21 cellular contexts compared by ENCODE assay signal in genomic region chr3:106540743-106541142, GRCh38.
DNase-seq lines count a peak whose midpoint lies in the region; ATAC-seq and TF ChIP-seq lines count a peak whose summit lies in the region.
"Had no signal": no experiment of that assay in that cellular context is flagged by ENCODE, and none has a peak within 500 bp of the region (broad histone marks: within the 10 kb centered on the region; RNA-seq: fewer than 3 reads in every experiment).

No MANE protein-coding gene starts in this region.

- intact Hi-C loops in activated CD4-positive, alpha-beta T cell treated with anti-CD3 and anti-CD28 coated beads, Interleukin-2, amount 10 ng/mL, durations not matched to agents 24 days and 14 days (cut with micrococcal nuclease): no loop called here

- H3K27ac ChIP-seq in SK-N-SH (ENCODE audit: low read depth in 2 of 2, low read length in 1 of 2): no peak overlapping the region
- H3K27ac ChIP-seq in OCI-LY1 (ENCODE audit: low read depth, low read length, poor library complexity, severe bottlenecking): no peak overlapping the region
- H3K27ac ChIP-seq: HL-60, SK-N-MC had no signal

- POLR2A ChIA-PET in SK-N-SH (lab: Yijun Ruan, JAX): no interaction called here

- H3K27ac Mint-ChIP-seq in activated CD4-positive, alpha-beta T cell treated with anti-CD3 and anti-CD28 coated beads, Interleukin-2, amount 10 ng/mL, durations not matched to agents 24 days and 14 days: no peak overlapping the region
- H3K27ac Mint-ChIP-seq: CD4-positive, alpha-beta T cell had no signal

- peaks cover 8% of the 10 kb centered on the region for H3K36me3 Mint-ChIP-seq in activated CD4-positive, alpha-beta T cell treated with anti-CD3 and anti-CD28 coated beads, Interleukin-2, amount 10 ng/mL, durations not matched to agents 24 days and 14 days (ENCODE audit: low read depth)

- H3K9me2 ChIP-seq in SK-N-SH (0 out of 2 replicates have a peak, but pooled peaks cover 3% of the 10 kb centered on the region), OCI-LY1 (ENCODE audit: low read depth, low read length) (no peaks in the 10 kb centered on the region)

- CTCF ChIA-PET in SK-N-SH (lab: Yijun Ruan, JAX): no interaction called here

- no peaks in the 10 kb centered on the region for H3K27me3 Mint-ChIP-seq in activated CD4-positive, alpha-beta T cell treated with anti-CD3 and anti-CD28 coated beads, Interleukin-2, amount 10 ng/mL, durations not matched to agents 24 days and 14 days
- H3K27me3 Mint-ChIP-seq: CD4-positive, alpha-beta T cell had no signal

- no peaks in the 10 kb centered on the region for H3K4me1 Mint-ChIP-seq in activated CD4-positive, alpha-beta T cell treated with anti-CD3 and anti-CD28 coated beads, Interleukin-2, amount 10 ng/mL, durations not matched to agents 24 days and 14 days

- H3K9ac ChIP-seq in SK-N-SH (no peak overlapping the region), OCI-LY1 (ENCODE audit: low read length) (no peak overlapping the region)

- H2AFZ ChIP-seq in SK-N-SH (ENCODE audit: low read depth) (no peak overlapping the region), OCI-LY1 (ENCODE audit: low read length) (no peak overlapping the region)

- no peak overlapping the region for H3K4me3 Mint-ChIP-seq in activated CD4-positive, alpha-beta T cell treated with anti-CD3 and anti-CD28 coated beads, Interleukin-2, amount 10 ng/mL, durations not matched to agents 24 days and 14 days
- H3K4me3 Mint-ChIP-seq: CD4-positive, alpha-beta T cell had no signal

- H3K27me3 ChIP-seq in SK-N-SH (ENCODE audit: insufficient read depth) (no peaks in the 10 kb centered on the region), OCI-LY1 (ENCODE audit: insufficient read depth, low read length) (no peaks in the 10 kb centered on the region)

- no peak for TF ChIP-seq EP300 in SK-N-SH (IDR thresholded peaks at IDR 0.05; ENCODE audit: borderline replicate concordance in 1 of 2, low read depth in 1 of 2, low read length in 1 of 2)

- H4K20me1 ChIP-seq in SK-N-SH (ENCODE audit: insufficient read depth): no peaks in the 10 kb centered on the region
- no peaks in the 10 kb centered on the region for H4K20me1 ChIP-seq in OCI-LY1 (ENCODE audit: insufficient read depth, low read length)

- no peaks in the 10 kb centered on the region for H3K4me1 ChIP-seq in SK-N-SH (ENCODE audit: control insufficient read depth in 1 of 2, insufficient read depth in 2 of 2, low read depth in 1 of 2, low read length in 1 of 2)
- H3K4me1 ChIP-seq in OCI-LY1 (ENCODE audit: insufficient read depth, low read length, severe bottlenecking): no peaks in the 10 kb centered on the region

- H3K9me3 ChIP-seq in SK-N-SH (no peaks in the 10 kb centered on the region), OCI-LY1 (ENCODE audit: low read length) (peaks cover under 1% of the 10 kb centered on the region)

- TF ChIP-seq RAD21 in SK-N-SH (IDR thresholded peaks at IDR 0.05; ENCODE audit: low read length): no peak

- DNase-seq in SK-N-SH: no peak
- DNase-seq in epithelial cell of proximal tubule (ENCODE audit: low read depth): no peak
- no peak for DNase-seq in effector CD4-positive, alpha-beta T cell
- no peak for DNase-seq in hippocampal formation (lab: John Stamatoyannopoulos, UW)
- no peak for DNase-seq in activated CD4-positive, alpha-beta T cell treated with anti-CD3 and anti-CD28 coated beads, Interleukin-2, amount 10 ng/mL, durations not matched to agents 24 days and 14 days
- no peak for DNase-seq in NK-92 treated with Interleukin-12 subunit alpha and Interleukin-12 subunit beta, amount 100 ng/mL, for 24 hours (lab: John Stamatoyannopoulos, UW)
- DNase-seq: CD4-positive, alpha-beta T cell; DMS153; EL; H7; IMR-90; NCI-H1048; NCI-H1436; NCI-H1930; NCI-H446; NCI-H526 treated with DMSO at 0.1 percent for 48 hours; Right ventricle myocardium superior had no signal

- ATAC-seq in SK-N-SH treated with all-trans-retinoic acid at 6 μM for 48 hours: no peak

- WGBS in SK-N-SH (ENCODE audit: low lambda C conversion rate): 93% methylated on average over 3 of the region's 3 CpGs

- H3K36me3 ChIP-seq in SK-N-SH (replicated peaks in 1 of 2; ENCODE audit: control insufficient read depth in 1 of 2, insufficient read depth in 2 of 2, low read length in 1 of 2) (no peaks in the 10 kb centered on the region), OCI-LY1 (ENCODE audit: insufficient read depth, low read length) (no peaks in the 10 kb centered on the region)

- no peaks in the 10 kb centered on the region for H3F3A ChIP-seq in SK-N-SH (replicated peaks; ENCODE audit: insufficient read depth)
- no peaks in the 10 kb centered on the region for H3F3A ChIP-seq in OCI-LY1 (ENCODE audit: insufficient read depth, low read length)

- no peak overlapping the region for H3K4me2 ChIP-seq in SK-N-SH
- H3K4me2 ChIP-seq in OCI-LY1 (ENCODE audit: low read length): no peak overlapping the region

- TF ChIP-seq CTCF in SK-N-SH (IDR thresholded peaks at IDR 0.05) (peak; percentile 7; the same call in 1 of the 2 replicates), OCI-LY1 (IDR thresholded peaks at IDR 0.05; ENCODE audit: low read length) (peak; percentile 19; the same call in 1 of the 2 replicates), epithelial cell of proximal tubule (conservative IDR thresholded peaks at IDR 0.05; ENCODE audit: low read depth, low read length) (peak; percentile 17)

- peaks cover 49% of the 10 kb centered on the region for H3K9me3 Mint-ChIP-seq in activated CD4-positive, alpha-beta T cell treated with anti-CD3 and anti-CD28 coated beads, Interleukin-2, amount 10 ng/mL, durations not matched to agents 24 days and 14 days

- H3K4me3 ChIP-seq in SK-N-SH (ENCODE audit: low read depth in 2 of 2, low read length in 1 of 2) (no peak overlapping the region), OCI-LY1 (ENCODE audit: low read depth, low read length, poor library complexity, severe bottlenecking) (no peak overlapping the region), epithelial cell of proximal tubule (ENCODE audit: low read depth, low read length) (no peak overlapping the region)
- H3K4me3 ChIP-seq: SK-N-MC had no signal

- H3K79me2 ChIP-seq in SK-N-SH (ENCODE audit: insufficient read depth) (no peaks in the 10 kb centered on the region), OCI-LY1 (ENCODE audit: insufficient read depth, low read length) (no peaks in the 10 kb centered on the region)

TF ChIP-seq in SK-N-SH, 30 proteins besides CTCF, POLR2A, EP300 and RAD21 (continues in another document):
- TF ChIP-seq YY1 (IDR thresholded peaks at IDR 0.05; ENCODE audit: low read depth) (no peak), RFX5 (IDR thresholded peaks at IDR 0.05; ENCODE audit: low read length) (no peak), SMC3 (IDR thresholded peaks at IDR 0.05; ENCODE audit: low read depth, low read length) (no peak), ELF1 (IDR thresholded peaks at IDR 0.05) (no peak), MXI1 (IDR thresholded peaks at IDR 0.05; ENCODE audit: low read depth, low read length) (no peak), SIN3A (IDR thresholded peaks at IDR 0.05; ENCODE audit: borderline replicate concordance, low read depth, low read length) (no peak)
- TF ChIP-seq, protein P1, sequence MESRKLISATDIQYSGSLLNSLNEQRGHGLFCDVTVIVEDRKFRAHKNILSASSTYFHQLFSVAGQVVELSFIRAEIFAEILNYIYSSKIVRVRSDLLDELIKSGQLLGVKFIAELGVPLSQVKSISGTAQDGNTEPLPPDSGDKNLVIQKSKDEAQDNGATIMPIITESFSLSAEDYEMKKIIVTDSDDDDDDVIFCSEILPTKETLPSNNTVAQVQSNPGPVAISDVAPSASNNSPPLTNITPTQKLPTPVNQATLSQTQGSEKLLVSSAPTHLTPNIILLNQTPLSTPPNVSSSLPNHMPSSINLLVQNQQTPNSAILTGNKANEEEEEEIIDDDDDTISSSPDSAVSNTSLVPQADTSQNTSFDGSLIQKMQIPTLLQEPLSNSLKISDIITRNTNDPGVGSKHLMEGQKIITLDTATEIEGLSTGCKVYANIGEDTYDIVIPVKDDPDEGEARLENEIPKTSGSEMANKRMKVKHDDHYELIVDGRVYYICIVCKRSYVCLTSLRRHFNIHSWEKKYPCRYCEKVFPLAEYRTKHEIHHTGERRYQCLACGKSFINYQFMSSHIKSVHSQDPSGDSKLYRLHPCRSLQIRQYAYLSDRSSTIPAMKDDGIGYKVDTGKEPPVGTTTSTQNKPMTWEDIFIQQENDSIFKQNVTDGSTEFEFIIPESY (IDR thresholded peaks at IDR 0.05; ENCODE audit: borderline replicate concordance, low read depth): no peak

TF ChIP-seq in SK-N-SH treated with all-trans-retinoic acid at 6 μM for 48 hours, 23 proteins besides CTCF, POLR2A, EP300 and RAD21 (continues in another document):
- no peak for TF ChIP-seq TSHZ2 (CRISPR knock-in tag; IDR thresholded peaks at IDR 0.05)
- TF ChIP-seq, protein P2, sequence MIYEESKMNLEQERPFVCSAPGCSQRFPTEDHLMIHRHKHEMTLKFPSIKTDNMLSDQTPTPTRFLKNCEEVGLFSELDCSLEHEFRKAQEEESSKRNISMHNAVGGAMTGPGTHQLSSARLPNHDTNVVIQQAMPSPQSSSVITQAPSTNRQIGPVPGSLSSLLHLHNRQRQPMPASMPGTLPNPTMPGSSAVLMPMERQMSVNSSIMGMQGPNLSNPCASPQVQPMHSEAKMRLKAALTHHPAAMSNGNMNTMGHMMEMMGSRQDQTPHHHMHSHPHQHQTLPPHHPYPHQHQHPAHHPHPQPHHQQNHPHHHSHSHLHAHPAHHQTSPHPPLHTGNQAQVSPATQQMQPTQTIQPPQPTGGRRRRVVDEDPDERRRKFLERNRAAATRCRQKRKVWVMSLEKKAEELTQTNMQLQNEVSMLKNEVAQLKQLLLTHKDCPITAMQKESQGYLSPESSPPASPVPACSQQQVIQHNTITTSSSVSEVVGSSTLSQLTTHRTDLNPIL (CRISPR knock-in tag; IDR thresholded peaks at IDR 0.05; ENCODE audit: low read depth): no peak
